In the genomic region with DNA sequence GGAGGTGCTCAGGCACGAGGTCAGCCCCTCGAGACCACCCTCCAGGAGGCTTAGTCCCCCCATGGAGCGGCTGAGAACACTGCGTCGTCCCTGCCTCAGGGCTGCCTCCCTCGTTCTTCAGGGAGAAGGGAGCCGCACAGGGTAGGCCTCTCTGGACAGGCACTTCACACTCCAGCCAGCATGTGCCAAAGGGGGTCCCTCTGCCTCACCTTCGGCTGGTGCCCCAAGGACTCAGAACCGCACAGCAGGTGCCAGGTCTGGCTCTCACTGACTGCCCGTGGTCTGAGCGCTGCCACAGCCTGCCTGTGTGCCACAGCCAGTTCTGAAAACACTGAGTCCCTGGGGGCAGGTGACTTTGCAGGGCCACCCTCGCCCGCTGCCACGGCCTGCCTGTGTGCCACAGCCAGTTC, we compare ENCODE assay signal across 2 cellular contexts.
TF ChIP-seq lines count a peak whose summit lies in the region.

No MANE protein-coding gene starts in this region.

TF ChIP-seq in HepG2, 621 proteins besides CTCF, POLR2A, EP300 and RAD21 (continues in another document):
- TF ChIP-seq ZNF530 (CRISPR knock-in tag; IDR thresholded peaks at IDR 0.05; ENCODE audit: low read depth) (no peak), HNRNPL (IDR thresholded peaks at IDR 0.05; ENCODE audit: low read depth, low read length) (no peak), ZNF546 (CRISPR knock-in tag; conservative IDR thresholded peaks at IDR 0.05) (no peak), ARNT (IDR thresholded peaks at IDR 0.05) (no peak), CBX2 (IDR thresholded peaks at IDR 0.05; ENCODE audit: low read depth, low read length) (no peak), CBX2 (CRISPR knock-in tag; IDR thresholded peaks at IDR 0.05; ENCODE audit: low read depth) (no peak), SMAD3 (CRISPR knock-in tag; IDR thresholded peaks at IDR 0.05) (no peak), EEA1 (CRISPR knock-in tag; IDR thresholded peaks at IDR 0.05; ENCODE audit: borderline replicate concordance) (no peak), ZNF280D (CRISPR knock-in tag; IDR thresholded peaks at IDR 0.05) (no peak), ZKSCAN8 (CRISPR knock-in tag; IDR thresholded peaks at IDR 0.05; ENCODE audit: borderline replicate concordance) (no peak), NFRKB (IDR thresholded peaks at IDR 0.05) (no peak)
- TF ChIP-seq, protein P1, sequence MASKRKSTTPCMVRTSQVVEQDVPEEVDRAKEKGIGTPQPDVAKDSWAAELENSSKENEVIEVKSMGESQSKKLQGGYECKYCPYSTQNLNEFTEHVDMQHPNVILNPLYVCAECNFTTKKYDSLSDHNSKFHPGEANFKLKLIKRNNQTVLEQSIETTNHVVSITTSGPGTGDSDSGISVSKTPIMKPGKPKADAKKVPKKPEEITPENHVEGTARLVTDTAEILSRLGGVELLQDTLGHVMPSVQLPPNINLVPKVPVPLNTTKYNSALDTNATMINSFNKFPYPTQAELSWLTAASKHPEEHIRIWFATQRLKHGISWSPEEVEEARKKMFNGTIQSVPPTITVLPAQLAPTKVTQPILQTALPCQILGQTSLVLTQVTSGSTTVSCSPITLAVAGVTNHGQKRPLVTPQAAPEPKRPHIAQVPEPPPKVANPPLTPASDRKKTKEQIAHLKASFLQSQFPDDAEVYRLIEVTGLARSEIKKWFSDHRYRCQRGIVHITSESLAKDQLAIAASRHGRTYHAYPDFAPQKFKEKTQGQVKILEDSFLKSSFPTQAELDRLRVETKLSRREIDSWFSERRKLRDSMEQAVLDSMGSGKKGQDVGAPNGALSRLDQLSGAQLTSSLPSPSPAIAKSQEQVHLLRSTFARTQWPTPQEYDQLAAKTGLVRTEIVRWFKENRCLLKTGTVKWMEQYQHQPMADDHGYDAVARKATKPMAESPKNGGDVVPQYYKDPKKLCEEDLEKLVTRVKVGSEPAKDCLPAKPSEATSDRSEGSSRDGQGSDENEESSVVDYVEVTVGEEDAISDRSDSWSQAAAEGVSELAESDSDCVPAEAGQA (IDR thresholded peaks at IDR 0.05; ENCODE audit: low read depth) = no peak
- TF ChIP-seq, protein P1 (CRISPR knock-in tag; IDR thresholded peaks at IDR 0.05; ENCODE audit: borderline replicate concordance) = no peak
- TF ChIP-seq, protein P2, sequence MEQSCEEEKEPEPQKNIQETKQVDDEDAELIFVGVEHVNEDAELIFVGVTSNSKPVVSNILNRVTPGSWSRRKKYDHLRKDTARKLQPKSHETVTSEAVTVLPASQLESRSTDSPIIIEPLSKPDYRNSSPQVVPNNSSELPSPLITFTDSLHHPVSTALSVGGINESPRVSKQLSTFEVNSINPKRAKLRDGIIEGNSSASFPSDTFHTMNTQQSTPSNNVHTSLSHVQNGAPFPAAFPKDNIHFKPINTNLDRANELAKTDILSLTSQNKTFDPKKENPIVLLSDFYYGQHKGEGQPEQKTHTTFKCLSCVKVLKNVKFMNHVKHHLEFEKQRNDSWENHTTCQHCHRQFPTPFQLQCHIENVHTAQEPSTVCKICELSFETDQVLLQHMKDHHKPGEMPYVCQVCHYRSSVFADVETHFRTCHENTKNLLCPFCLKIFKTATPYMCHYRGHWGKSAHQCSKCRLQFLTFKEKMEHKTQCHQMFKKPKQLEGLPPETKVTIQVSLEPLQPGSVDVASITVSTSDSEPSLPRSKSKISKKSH (CRISPR knock-in tag; IDR thresholded peaks at IDR 0.05; ENCODE audit: borderline replicate concordance) = no peak

TF ChIP-seq in GM23338, 12 proteins besides CTCF, POLR2A, EP300 and RAD21:
- TF ChIP-seq NANOG (IDR thresholded peaks at IDR 0.05; ENCODE audit: borderline replicate concordance) (no peak), CREB1 (CRISPR knock-in tag; IDR thresholded peaks at IDR 0.05; ENCODE audit: low read depth) (no peak), JUNB (IDR thresholded peaks at IDR 0.05; ENCODE audit: unreplicated experiment) (no peak), POLR2AphosphoS5 (IDR thresholded peaks at IDR 0.05; ENCODE audit: low read depth) (no peak), EZH2phosphoT487 (IDR thresholded peaks at IDR 0.05; ENCODE audit: unreplicated experiment) (no peak), REST (IDR thresholded peaks at IDR 0.05; ENCODE audit: unreplicated experiment) (no peak), ZNF331 (CRISPR knock-in tag; IDR thresholded peaks at IDR 0.05; ENCODE audit: low read depth) (no peak)
- TF ChIP-seq, protein P3, sequence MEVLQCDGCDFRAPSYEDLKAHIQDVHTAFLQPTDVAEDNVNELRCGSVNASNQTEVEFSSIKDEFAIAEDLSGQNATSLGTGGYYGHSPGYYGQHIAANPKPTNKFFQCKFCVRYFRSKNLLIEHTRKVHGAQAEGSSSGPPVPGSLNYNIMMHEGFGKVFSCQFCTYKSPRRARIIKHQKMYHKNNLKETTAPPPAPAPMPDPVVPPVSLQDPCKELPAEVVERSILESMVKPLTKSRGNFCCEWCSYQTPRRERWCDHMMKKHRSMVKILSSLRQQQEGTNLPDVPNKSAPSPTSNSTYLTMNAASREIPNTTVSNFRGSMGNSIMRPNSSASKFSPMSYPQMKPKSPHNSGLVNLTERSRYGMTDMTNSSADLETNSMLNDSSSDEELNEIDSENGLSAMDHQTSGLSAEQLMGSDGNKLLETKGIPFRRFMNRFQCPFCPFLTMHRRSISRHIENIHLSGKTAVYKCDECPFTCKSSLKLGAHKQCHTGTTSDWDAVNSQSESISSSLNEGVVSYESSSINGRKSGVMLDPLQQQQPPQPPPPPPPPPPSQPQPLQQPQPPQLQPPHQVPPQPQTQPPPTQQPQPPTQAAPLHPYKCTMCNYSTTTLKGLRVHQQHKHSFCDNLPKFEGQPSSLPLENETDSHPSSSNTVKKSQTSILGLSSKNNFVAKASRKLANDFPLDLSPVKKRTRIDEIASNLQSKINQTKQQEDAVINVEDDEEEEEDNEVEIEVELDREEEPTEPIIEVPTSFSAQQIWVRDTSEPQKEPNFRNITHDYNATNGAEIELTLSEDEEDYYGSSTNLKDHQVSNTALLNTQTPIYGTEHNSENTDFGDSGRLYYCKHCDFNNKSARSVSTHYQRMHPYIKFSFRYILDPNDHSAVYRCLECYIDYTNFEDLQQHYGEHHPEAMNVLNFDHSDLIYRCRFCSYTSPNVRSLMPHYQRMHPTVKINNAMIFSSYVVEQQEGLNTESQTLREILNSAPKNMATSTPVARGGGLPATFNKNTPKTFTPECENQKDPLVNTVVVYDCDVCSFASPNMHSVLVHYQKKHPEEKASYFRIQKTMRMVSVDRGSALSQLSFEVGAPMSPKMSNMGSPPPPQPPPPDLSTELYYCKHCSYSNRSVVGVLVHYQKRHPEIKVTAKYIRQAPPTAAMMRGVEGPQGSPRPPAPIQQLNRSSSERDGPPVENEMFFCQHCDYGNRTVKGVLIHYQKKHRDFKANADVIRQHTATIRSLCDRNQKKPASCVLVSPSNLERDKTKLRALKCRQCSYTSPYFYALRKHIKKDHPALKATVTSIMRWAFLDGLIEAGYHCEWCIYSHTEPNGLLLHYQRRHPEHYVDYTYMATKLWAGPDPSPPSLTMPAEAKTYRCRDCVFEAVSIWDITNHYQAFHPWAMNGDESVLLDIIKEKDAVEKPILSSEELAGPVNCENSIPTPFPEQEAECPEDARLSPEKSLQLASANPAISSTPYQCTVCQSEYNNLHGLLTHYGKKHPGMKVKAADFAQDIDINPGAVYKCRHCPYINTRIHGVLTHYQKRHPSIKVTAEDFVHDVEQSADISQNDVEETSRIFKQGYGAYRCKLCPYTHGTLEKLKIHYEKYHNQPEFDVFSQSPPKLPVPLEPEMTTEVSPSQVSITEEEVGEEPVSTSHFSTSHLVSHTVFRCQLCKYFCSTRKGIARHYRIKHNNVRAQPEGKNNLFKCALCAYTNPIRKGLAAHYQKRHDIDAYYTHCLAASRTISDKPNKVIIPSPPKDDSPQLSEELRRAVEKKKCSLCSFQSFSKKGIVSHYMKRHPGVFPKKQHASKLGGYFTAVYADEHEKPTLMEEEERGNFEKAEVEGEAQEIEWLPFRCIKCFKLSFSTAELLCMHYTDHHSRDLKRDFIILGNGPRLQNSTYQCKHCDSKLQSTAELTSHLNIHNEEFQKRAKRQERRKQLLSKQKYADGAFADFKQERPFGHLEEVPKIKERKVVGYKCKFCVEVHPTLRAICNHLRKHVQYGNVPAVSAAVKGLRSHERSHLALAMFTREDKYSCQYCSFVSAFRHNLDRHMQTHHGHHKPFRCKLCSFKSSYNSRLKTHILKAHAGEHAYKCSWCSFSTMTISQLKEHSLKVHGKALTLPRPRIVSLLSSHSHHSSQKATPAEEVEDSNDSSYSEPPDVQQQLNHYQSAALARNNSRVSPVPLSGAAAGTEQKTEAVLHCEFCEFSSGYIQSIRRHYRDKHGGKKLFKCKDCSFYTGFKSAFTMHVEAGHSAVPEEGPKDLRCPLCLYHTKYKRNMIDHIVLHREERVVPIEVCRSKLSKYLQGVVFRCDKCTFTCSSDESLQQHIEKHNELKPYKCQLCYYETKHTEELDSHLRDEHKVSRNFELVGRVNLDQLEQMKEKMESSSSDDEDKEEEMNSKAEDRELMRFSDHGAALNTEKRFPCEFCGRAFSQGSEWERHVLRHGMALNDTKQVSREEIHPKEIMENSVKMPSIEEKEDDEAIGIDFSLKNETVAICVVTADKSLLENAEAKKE (CRISPR knock-in tag; IDR thresholded peaks at IDR 0.05) = no peak
- TF ChIP-seq, protein P4, sequence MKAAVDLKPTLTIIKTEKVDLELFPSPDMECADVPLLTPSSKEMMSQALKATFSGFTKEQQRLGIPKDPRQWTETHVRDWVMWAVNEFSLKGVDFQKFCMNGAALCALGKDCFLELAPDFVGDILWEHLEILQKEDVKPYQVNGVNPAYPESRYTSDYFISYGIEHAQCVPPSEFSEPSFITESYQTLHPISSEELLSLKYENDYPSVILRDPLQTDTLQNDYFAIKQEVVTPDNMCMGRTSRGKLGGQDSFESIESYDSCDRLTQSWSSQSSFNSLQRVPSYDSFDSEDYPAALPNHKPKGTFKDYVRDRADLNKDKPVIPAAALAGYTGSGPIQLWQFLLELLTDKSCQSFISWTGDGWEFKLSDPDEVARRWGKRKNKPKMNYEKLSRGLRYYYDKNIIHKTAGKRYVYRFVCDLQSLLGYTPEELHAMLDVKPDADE (IDR thresholded peaks at IDR 0.05) = no peak
TF ChIP-seq in GM23338: peak in this region for 0.
